In the genomic region with DNA sequence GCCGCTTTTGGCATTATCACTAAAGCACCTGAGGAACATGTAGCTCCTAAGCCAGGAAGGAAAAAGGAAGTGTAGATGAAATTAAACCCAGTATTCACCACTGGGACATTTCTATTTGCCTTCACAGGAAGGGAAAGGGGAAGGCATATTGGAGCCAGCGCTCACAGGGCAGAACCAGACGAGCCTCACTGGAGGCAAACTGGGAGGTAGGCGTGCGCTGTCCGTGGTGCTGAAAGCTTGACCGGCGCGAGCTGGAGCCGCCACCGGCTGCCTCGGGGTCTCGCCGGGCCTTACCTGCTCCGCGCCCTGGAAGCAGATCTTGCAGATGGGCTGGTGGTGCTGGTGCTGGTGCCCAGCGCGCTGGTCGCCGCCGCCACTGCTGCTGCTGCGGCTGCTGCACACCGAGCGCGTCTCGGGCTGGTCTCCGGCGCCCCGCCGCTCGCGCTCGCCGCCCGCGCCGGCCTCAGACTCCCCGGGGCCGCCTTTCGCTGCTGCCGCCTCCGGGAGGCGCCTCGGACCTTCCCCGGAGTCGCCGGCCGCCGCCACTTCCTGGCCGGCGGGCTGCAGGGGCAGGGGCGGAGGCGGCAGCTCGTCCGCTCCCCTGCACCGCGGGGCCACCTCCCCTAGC, we compare ENCODE assay signal across 1 cellular context.
TF ChIP-seq lines count a peak whose summit lies in the region.

No MANE protein-coding gene starts in this region.

TF ChIP-seq in WTC11, 78 proteins besides CTCF, POLR2A, EP300 and RAD21 (continued from another document and continues in another):
- TF ChIP-seq, protein P1, sequence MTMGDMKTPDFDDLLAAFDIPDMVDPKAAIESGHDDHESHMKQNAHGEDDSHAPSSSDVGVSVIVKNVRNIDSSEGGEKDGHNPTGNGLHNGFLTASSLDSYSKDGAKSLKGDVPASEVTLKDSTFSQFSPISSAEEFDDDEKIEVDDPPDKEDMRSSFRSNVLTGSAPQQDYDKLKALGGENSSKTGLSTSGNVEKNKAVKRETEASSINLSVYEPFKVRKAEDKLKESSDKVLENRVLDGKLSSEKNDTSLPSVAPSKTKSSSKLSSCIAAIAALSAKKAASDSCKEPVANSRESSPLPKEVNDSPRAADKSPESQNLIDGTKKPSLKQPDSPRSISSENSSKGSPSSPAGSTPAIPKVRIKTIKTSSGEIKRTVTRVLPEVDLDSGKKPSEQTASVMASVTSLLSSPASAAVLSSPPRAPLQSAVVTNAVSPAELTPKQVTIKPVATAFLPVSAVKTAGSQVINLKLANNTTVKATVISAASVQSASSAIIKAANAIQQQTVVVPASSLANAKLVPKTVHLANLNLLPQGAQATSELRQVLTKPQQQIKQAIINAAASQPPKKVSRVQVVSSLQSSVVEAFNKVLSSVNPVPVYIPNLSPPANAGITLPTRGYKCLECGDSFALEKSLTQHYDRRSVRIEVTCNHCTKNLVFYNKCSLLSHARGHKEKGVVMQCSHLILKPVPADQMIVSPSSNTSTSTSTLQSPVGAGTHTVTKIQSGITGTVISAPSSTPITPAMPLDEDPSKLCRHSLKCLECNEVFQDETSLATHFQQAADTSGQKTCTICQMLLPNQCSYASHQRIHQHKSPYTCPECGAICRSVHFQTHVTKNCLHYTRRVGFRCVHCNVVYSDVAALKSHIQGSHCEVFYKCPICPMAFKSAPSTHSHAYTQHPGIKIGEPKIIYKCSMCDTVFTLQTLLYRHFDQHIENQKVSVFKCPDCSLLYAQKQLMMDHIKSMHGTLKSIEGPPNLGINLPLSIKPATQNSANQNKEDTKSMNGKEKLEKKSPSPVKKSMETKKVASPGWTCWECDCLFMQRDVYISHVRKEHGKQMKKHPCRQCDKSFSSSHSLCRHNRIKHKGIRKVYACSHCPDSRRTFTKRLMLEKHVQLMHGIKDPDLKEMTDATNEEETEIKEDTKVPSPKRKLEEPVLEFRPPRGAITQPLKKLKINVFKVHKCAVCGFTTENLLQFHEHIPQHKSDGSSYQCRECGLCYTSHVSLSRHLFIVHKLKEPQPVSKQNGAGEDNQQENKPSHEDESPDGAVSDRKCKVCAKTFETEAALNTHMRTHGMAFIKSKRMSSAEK (CRISPR knock-in tag; IDR thresholded peaks at IDR 0.05; ENCODE audit: borderline replicate concordance): no peak
- TF ChIP-seq ZNF263 (CRISPR knock-in tag; IDR thresholded peaks at IDR 0.05; ENCODE audit: low read depth): no peak; the same call in 1 of the 2 replicates
- TF ChIP-seq, protein P2, sequence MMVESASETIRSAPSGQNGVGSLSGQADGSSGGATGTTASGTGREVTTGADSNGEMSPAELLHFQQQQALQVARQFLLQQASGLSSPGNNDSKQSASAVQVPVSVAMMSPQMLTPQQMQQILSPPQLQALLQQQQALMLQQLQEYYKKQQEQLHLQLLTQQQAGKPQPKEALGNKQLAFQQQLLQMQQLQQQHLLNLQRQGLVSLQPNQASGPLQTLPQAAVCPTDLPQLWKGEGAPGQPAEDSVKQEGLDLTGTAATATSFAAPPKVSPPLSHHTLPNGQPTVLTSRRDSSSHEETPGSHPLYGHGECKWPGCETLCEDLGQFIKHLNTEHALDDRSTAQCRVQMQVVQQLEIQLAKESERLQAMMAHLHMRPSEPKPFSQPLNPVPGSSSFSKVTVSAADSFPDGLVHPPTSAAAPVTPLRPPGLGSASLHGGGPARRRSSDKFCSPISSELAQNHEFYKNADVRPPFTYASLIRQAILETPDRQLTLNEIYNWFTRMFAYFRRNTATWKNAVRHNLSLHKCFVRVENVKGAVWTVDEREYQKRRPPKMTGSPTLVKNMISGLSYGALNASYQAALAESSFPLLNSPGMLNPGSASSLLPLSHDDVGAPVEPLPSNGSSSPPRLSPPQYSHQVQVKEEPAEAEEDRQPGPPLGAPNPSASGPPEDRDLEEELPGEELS (CRISPR knock-in tag; IDR thresholded peaks at IDR 0.05): peak; percentile 95
- peak; percentile 76; the same call in 1 of the 2 replicates for TF ChIP-seq ZNF138 (CRISPR knock-in tag; conservative IDR thresholded peaks at IDR 0.05)
- peak; percentile 98 for TF ChIP-seq CBFB (CRISPR knock-in tag; IDR thresholded peaks at IDR 0.05; ENCODE audit: low read depth)
- TF ChIP-seq SOX15 (CRISPR knock-in tag; IDR thresholded peaks at IDR 0.05): no peak
- TF ChIP-seq, protein P3, sequence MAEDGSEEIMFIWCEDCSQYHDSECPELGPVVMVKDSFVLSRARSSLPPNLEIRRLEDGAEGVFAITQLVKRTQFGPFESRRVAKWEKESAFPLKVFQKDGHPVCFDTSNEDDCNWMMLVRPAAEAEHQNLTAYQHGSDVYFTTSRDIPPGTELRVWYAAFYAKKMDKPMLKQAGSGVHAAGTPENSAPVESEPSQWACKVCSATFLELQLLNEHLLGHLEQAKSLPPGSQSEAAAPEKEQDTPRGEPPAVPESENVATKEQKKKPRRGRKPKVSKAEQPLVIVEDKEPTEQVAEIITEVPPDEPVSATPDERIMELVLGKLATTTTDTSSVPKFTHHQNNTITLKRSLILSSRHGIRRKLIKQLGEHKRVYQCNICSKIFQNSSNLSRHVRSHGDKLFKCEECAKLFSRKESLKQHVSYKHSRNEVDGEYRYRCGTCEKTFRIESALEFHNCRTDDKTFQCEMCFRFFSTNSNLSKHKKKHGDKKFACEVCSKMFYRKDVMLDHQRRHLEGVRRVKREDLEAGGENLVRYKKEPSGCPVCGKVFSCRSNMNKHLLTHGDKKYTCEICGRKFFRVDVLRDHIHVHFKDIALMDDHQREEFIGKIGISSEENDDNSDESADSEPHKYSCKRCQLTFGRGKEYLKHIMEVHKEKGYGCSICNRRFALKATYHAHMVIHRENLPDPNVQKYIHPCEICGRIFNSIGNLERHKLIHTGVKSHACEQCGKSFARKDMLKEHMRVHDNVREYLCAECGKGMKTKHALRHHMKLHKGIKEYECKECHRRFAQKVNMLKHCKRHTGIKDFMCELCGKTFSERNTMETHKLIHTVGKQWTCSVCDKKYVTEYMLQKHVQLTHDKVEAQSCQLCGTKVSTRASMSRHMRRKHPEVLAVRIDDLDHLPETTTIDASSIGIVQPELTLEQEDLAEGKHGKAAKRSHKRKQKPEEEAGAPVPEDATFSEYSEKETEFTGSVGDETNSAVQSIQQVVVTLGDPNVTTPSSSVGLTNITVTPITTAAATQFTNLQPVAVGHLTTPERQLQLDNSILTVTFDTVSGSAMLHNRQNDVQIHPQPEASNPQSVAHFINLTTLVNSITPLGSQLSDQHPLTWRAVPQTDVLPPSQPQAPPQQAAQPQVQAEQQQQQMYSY (CRISPR knock-in tag; IDR thresholded peaks at IDR 0.05): no peak
- peak; percentile 94; the same call in 1 of the 2 replicates for TF ChIP-seq ETV6 (CRISPR knock-in tag; IDR thresholded peaks at IDR 0.05)
- peak; percentile 93 for TF ChIP-seq MYBL2 (CRISPR knock-in tag; IDR thresholded peaks at IDR 0.05)
- no peak for TF ChIP-seq MXD4 (CRISPR knock-in tag; IDR thresholded peaks at IDR 0.05; ENCODE audit: borderline replicate concordance)
- TF ChIP-seq, protein P4, sequence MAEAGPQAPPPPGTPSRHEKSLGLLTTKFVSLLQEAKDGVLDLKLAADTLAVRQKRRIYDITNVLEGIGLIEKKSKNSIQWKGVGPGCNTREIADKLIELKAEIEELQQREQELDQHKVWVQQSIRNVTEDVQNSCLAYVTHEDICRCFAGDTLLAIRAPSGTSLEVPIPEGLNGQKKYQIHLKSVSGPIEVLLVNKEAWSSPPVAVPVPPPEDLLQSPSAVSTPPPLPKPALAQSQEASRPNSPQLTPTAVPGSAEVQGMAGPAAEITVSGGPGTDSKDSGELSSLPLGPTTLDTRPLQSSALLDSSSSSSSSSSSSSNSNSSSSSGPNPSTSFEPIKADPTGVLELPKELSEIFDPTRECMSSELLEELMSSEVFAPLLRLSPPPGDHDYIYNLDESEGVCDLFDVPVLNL (CRISPR knock-in tag; IDR thresholded peaks at IDR 0.05; ENCODE audit: borderline replicate concordance, low read depth): peak; percentile 88
- TF ChIP-seq ZNF317 (CRISPR knock-in tag; IDR thresholded peaks at IDR 0.05; ENCODE audit: borderline replicate concordance, low read depth): no peak; the same call in 1 of the 2 replicates
- TF ChIP-seq, protein P5, sequence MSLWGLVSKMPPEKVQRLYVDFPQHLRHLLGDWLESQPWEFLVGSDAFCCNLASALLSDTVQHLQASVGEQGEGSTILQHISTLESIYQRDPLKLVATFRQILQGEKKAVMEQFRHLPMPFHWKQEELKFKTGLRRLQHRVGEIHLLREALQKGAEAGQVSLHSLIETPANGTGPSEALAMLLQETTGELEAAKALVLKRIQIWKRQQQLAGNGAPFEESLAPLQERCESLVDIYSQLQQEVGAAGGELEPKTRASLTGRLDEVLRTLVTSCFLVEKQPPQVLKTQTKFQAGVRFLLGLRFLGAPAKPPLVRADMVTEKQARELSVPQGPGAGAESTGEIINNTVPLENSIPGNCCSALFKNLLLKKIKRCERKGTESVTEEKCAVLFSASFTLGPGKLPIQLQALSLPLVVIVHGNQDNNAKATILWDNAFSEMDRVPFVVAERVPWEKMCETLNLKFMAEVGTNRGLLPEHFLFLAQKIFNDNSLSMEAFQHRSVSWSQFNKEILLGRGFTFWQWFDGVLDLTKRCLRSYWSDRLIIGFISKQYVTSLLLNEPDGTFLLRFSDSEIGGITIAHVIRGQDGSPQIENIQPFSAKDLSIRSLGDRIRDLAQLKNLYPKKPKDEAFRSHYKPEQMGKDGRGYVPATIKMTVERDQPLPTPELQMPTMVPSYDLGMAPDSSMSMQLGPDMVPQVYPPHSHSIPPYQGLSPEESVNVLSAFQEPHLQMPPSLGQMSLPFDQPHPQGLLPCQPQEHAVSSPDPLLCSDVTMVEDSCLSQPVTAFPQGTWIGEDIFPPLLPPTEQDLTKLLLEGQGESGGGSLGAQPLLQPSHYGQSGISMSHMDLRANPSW (CRISPR knock-in tag; conservative IDR thresholded peaks at IDR 0.05; ENCODE audit: low read depth): no peak
- no peak for TF ChIP-seq IRF2 (CRISPR knock-in tag; IDR thresholded peaks at IDR 0.05; ENCODE audit: borderline replicate concordance, low read depth)
- TF ChIP-seq FOXK1 (CRISPR knock-in tag; IDR thresholded peaks at IDR 0.05): peak; percentile 94
- TF ChIP-seq, protein P6, sequence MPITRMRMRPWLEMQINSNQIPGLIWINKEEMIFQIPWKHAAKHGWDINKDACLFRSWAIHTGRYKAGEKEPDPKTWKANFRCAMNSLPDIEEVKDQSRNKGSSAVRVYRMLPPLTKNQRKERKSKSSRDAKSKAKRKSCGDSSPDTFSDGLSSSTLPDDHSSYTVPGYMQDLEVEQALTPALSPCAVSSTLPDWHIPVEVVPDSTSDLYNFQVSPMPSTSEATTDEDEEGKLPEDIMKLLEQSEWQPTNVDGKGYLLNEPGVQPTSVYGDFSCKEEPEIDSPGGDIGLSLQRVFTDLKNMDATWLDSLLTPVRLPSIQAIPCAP (CRISPR knock-in tag; IDR thresholded peaks at IDR 0.05): peak; percentile 90; the same call in 1 of the 2 replicates
- peak; percentile 85; the same call in 1 of the 2 replicates for TF ChIP-seq KAT7 (CRISPR knock-in tag; IDR thresholded peaks at IDR 0.05; ENCODE audit: borderline replicate concordance)
- TF ChIP-seq TEAD4 (CRISPR knock-in tag; IDR thresholded peaks at IDR 0.05): peak; percentile 87
- TF ChIP-seq ZNF396 (CRISPR knock-in tag; IDR thresholded peaks at IDR 0.05; ENCODE audit: borderline replicate concordance): no peak
- TF ChIP-seq, protein P7, sequence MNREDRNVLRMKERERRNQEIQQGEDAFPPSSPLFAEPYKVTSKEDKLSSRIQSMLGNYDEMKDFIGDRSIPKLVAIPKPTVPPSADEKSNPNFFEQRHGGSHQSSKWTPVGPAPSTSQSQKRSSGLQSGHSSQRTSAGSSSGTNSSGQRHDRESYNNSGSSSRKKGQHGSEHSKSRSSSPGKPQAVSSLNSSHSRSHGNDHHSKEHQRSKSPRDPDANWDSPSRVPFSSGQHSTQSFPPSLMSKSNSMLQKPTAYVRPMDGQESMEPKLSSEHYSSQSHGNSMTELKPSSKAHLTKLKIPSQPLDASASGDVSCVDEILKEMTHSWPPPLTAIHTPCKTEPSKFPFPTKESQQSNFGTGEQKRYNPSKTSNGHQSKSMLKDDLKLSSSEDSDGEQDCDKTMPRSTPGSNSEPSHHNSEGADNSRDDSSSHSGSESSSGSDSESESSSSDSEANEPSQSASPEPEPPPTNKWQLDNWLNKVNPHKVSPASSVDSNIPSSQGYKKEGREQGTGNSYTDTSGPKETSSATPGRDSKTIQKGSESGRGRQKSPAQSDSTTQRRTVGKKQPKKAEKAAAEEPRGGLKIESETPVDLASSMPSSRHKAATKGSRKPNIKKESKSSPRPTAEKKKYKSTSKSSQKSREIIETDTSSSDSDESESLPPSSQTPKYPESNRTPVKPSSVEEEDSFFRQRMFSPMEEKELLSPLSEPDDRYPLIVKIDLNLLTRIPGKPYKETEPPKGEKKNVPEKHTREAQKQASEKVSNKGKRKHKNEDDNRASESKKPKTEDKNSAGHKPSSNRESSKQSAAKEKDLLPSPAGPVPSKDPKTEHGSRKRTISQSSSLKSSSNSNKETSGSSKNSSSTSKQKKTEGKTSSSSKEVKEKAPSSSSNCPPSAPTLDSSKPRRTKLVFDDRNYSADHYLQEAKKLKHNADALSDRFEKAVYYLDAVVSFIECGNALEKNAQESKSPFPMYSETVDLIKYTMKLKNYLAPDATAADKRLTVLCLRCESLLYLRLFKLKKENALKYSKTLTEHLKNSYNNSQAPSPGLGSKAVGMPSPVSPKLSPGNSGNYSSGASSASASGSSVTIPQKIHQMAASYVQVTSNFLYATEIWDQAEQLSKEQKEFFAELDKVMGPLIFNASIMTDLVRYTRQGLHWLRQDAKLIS (CRISPR knock-in tag; IDR thresholded peaks at IDR 0.05; ENCODE audit: borderline replicate concordance): no peak
- TF ChIP-seq, protein P8, sequence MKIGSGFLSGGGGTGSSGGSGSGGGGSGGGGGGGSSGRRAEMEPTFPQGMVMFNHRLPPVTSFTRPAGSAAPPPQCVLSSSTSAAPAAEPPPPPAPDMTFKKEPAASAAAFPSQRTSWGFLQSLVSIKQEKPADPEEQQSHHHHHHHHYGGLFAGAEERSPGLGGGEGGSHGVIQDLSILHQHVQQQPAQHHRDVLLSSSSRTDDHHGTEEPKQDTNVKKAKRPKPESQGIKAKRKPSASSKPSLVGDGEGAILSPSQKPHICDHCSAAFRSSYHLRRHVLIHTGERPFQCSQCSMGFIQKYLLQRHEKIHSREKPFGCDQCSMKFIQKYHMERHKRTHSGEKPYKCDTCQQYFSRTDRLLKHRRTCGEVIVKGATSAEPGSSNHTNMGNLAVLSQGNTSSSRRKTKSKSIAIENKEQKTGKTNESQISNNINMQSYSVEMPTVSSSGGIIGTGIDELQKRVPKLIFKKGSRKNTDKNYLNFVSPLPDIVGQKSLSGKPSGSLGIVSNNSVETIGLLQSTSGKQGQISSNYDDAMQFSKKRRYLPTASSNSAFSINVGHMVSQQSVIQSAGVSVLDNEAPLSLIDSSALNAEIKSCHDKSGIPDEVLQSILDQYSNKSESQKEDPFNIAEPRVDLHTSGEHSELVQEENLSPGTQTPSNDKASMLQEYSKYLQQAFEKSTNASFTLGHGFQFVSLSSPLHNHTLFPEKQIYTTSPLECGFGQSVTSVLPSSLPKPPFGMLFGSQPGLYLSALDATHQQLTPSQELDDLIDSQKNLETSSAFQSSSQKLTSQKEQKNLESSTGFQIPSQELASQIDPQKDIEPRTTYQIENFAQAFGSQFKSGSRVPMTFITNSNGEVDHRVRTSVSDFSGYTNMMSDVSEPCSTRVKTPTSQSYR (CRISPR knock-in tag; IDR thresholded peaks at IDR 0.05): peak; percentile 80; the same call in 1 of the 2 replicates
- TF ChIP-seq, protein P9, sequence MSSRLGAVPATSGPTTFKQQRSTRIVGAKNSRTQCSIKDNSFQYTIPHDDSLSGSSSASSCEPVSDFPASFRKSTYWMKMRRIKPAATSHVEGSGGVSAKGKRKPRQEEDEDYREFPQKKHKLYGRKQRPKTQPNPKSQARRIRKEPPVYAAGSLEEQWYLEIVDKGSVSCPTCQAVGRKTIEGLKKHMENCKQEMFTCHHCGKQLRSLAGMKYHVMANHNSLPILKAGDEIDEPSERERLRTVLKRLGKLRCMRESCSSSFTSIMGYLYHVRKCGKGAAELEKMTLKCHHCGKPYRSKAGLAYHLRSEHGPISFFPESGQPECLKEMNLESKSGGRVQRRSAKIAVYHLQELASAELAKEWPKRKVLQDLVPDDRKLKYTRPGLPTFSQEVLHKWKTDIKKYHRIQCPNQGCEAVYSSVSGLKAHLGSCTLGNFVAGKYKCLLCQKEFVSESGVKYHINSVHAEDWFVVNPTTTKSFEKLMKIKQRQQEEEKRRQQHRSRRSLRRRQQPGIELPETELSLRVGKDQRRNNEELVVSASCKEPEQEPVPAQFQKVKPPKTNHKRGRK (CRISPR knock-in tag; IDR thresholded peaks at IDR 0.05; ENCODE audit: borderline replicate concordance): 0 out of 2 replicates have a peak, but pooled peaks have one; percentile 65
